Comparison of ENCODE assay signal across 1 cellular context in genomic region chr16:15874745-15875314, GRCh38.
TF ChIP-seq lines count a peak whose summit lies in the region.

No MANE protein-coding gene starts in this region.

TF ChIP-seq in HCT116, 20 proteins besides CTCF, POLR2A, EP300 and RAD21:
- TF ChIP-seq, protein P1, sequence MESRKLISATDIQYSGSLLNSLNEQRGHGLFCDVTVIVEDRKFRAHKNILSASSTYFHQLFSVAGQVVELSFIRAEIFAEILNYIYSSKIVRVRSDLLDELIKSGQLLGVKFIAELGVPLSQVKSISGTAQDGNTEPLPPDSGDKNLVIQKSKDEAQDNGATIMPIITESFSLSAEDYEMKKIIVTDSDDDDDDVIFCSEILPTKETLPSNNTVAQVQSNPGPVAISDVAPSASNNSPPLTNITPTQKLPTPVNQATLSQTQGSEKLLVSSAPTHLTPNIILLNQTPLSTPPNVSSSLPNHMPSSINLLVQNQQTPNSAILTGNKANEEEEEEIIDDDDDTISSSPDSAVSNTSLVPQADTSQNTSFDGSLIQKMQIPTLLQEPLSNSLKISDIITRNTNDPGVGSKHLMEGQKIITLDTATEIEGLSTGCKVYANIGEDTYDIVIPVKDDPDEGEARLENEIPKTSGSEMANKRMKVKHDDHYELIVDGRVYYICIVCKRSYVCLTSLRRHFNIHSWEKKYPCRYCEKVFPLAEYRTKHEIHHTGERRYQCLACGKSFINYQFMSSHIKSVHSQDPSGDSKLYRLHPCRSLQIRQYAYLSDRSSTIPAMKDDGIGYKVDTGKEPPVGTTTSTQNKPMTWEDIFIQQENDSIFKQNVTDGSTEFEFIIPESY (IDR thresholded peaks at IDR 0.05; ENCODE audit: extremely low read depth, insufficient replicate concordance, low read length) = no peak
- TF ChIP-seq EGR1 (IDR thresholded peaks at IDR 0.05; ENCODE audit: low read depth) = no peak
- no peak for TF ChIP-seq POLR2AphosphoS5 (IDR thresholded peaks at IDR 0.05; ENCODE audit: low read depth, low read length)
- no peak for TF ChIP-seq EZH2phosphoT487 (IDR thresholded peaks at IDR 0.05; ENCODE audit: borderline replicate concordance)
- no peak for TF ChIP-seq YY1 (IDR thresholded peaks at IDR 0.05; ENCODE audit: extremely low read depth, insufficient replicate concordance, low read depth, low read length)
- TF ChIP-seq EZH2 (IDR thresholded peaks at IDR 0.05) = no peak
- TF ChIP-seq, protein P2, sequence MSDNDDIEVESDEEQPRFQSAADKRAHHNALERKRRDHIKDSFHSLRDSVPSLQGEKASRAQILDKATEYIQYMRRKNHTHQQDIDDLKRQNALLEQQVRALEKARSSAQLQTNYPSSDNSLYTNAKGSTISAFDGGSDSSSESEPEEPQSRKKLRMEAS (IDR thresholded peaks at IDR 0.05) = no peak
- TF ChIP-seq SIN3A (IDR thresholded peaks at IDR 0.05; ENCODE audit: low read depth) = no peak
- TF ChIP-seq SP1 (IDR thresholded peaks at IDR 0.05; ENCODE audit: low read depth) = no peak
- TF ChIP-seq, protein P3, sequence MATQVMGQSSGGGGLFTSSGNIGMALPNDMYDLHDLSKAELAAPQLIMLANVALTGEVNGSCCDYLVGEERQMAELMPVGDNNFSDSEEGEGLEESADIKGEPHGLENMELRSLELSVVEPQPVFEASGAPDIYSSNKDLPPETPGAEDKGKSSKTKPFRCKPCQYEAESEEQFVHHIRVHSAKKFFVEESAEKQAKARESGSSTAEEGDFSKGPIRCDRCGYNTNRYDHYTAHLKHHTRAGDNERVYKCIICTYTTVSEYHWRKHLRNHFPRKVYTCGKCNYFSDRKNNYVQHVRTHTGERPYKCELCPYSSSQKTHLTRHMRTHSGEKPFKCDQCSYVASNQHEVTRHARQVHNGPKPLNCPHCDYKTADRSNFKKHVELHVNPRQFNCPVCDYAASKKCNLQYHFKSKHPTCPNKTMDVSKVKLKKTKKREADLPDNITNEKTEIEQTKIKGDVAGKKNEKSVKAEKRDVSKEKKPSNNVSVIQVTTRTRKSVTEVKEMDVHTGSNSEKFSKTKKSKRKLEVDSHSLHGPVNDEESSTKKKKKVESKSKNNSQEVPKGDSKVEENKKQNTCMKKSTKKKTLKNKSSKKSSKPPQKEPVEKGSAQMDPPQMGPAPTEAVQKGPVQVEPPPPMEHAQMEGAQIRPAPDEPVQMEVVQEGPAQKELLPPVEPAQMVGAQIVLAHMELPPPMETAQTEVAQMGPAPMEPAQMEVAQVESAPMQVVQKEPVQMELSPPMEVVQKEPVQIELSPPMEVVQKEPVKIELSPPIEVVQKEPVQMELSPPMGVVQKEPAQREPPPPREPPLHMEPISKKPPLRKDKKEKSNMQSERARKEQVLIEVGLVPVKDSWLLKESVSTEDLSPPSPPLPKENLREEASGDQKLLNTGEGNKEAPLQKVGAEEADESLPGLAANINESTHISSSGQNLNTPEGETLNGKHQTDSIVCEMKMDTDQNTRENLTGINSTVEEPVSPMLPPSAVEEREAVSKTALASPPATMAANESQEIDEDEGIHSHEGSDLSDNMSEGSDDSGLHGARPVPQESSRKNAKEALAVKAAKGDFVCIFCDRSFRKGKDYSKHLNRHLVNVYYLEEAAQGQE (IDR thresholded peaks at IDR 0.05; ENCODE audit: low read depth) = no peak
- TF ChIP-seq SRF (IDR thresholded peaks at IDR 0.05; ENCODE audit: low read depth) = no peak
- no peak for TF ChIP-seq JUND (IDR thresholded peaks at IDR 0.05)
- TF ChIP-seq CBX3 (IDR thresholded peaks at IDR 0.05; ENCODE audit: low read depth) = no peak
